23 cellular contexts compared by ENCODE assay signal in the genomic region with DNA sequence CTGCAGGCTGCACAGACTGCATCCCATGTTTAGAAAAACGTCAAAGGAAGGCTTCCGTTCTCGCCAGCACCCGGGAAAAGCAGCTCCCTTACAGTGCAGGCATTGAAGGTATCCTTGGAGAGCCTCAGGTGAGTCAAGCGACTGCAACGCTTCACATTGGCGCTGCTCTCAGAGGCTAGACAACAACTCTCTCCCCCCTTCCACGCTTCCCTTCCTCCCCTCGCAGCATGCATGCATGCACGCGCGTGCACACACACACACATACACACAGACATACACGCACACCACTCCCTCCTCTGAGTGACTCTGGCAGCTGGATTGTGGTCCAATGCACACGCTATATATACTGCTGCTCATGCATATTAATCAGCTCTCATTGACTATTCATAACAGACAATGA.
DNase-seq lines count a peak whose midpoint lies in the region; ATAC-seq and TF ChIP-seq lines count a peak whose summit lies in the region.
"Had no signal": no experiment of that assay in that cellular context is flagged by ENCODE, and none has a peak within 500 bp of the region (broad histone marks: within the 10 kb centered on the region; RNA-seq: fewer than 3 reads in every experiment).

No MANE protein-coding gene starts in this region.

- H3K27me3 Mint-ChIP-seq in WTC11 (ENCODE audit: low read depth): no peaks in the 10 kb centered on the region
- H3K27me3 Mint-ChIP-seq in type B pancreatic cell: no peaks in the 10 kb centered on the region
- H3K27me3 Mint-ChIP-seq in CD4-positive, alpha-beta T cell: peaks cover 14% of the 10 kb centered on the region
- H3K27me3 Mint-ChIP-seq: effector memory CD8-positive, alpha-beta T cell; memory B cell; stimulated activated naive CD8-positive, alpha-beta T cell treated with anti-CD3 and anti-CD28 coated beads, Interleukin-15, amount 100 ng/mL, for 72 hours had no signal

- no peak overlapping the region for H3K27ac ChIP-seq in mammary epithelial cell (ENCODE audit: insufficient read depth, low read depth, low read length)
- H3K27ac ChIP-seq in breast epithelium: no peak overlapping the region
- H3K27ac ChIP-seq in CD4-positive, alpha-beta T cell (ENCODE audit: low read depth, low read length): no peak overlapping the region
- H3K27ac ChIP-seq: C4-2B, parathyroid adenoma had no signal

- dilution Hi-C loops in mammary epithelial cell (cut with HindIII; ENCODE audit: low sequenced_read_pairs): no loop called here

- no peak for TF ChIP-seq POLR2A in breast epithelium (IDR thresholded peaks at IDR 0.05)

- H2AFZ ChIP-seq in mammary epithelial cell (ENCODE audit: low read depth, low read length): peak overlapping the region; percentile 5
- H2AFZ ChIP-seq: parathyroid adenoma had no signal

- no peak overlapping the region for H3K4me3 Mint-ChIP-seq in WTC11
- peak overlapping the region; percentile 70 for H3K4me3 Mint-ChIP-seq in type B pancreatic cell
- no peak overlapping the region for H3K4me3 Mint-ChIP-seq in CD4-positive, alpha-beta T cell
- H3K4me3 Mint-ChIP-seq: effector memory CD8-positive, alpha-beta T cell; memory B cell; naive thymus-derived CD4-positive, alpha-beta T cell; stimulated activated naive CD8-positive, alpha-beta T cell treated with anti-CD3 and anti-CD28 coated beads, Interleukin-15, amount 100 ng/mL, for 72 hours had no signal

- no peaks in the 10 kb centered on the region for H3K9me3 ChIP-seq in mammary epithelial cell (replicated peaks; ENCODE audit: insufficient read depth, low read length)
- no peaks in the 10 kb centered on the region for H3K9me3 ChIP-seq in breast epithelium
- no peaks in the 10 kb centered on the region for H3K9me3 ChIP-seq in CD4-positive, alpha-beta T cell (ENCODE audit: control insufficient read depth, low read length)

- no peaks in the 10 kb centered on the region for H3K36me3 ChIP-seq in mammary epithelial cell (ENCODE audit: insufficient read depth, low read length)
- H3K36me3 ChIP-seq in breast epithelium: no peaks in the 10 kb centered on the region

- H3K36me3 Mint-ChIP-seq in WTC11 (no peaks in the 10 kb centered on the region), type B pancreatic cell (no peaks in the 10 kb centered on the region)
- no peaks in the 10 kb centered on the region for H3K36me3 Mint-ChIP-seq in CD4-positive, alpha-beta T cell (ENCODE audit: low read depth)
- H3K36me3 Mint-ChIP-seq: memory B cell; naive thymus-derived CD4-positive, alpha-beta T cell had no signal

- H3K4me2 ChIP-seq in mammary epithelial cell (ENCODE audit: insufficient read depth, low read depth, low read length): peak overlapping the region; percentile 45

- H3K27ac Mint-ChIP-seq in WTC11 (peak overlapping the region; percentile 33; the same call in 1 of the 2 replicates), type B pancreatic cell (no peak overlapping the region)
- no peak overlapping the region for H3K27ac Mint-ChIP-seq in CD4-positive, alpha-beta T cell
- H3K27ac Mint-ChIP-seq: effector memory CD8-positive, alpha-beta T cell; memory B cell; stimulated activated naive CD8-positive, alpha-beta T cell treated with anti-CD3 and anti-CD28 coated beads, Interleukin-15, amount 100 ng/mL, for 72 hours had no signal

- H3K4me3 ChIP-seq in mammary epithelial cell (replicated peaks in 1 of 3; ENCODE audit: insufficient read depth in 1 of 3, low read depth in 2 of 3, low read length in 3 of 3) (no peak overlapping the region), breast epithelium (no peak overlapping the region)

- BruUV-seq in mammary epithelial cell (replicated peaks; lab: Mats Ljungman, UMichigan): no TSS peak

- POLR2A ChIA-PET in WTC11 (lab: Charles Lee): no interaction called here
- POLR2A ChIA-PET in CD4-positive, alpha-beta T cell (lab: Charles Lee): no interaction called here

- H4K20me1 ChIP-seq in mammary epithelial cell (ENCODE audit: insufficient read depth, low read length): no peaks in the 10 kb centered on the region

- peak; percentile 10 for DNase-seq in mammary epithelial cell
- DNase-seq in breast epithelium (ENCODE audit: low spot score in 2 of 2): no peak
- DNase-seq in WTC11 (ENCODE audit: low spot score): no peak
- DNase-seq in islet precursor cell: peak; percentile 61
- no peak for DNase-seq in type B pancreatic cell (ENCODE audit: extremely low spot score, unreplicated experiment)
- DNase-seq in C1 segment of cervical spinal cord (lab: John Stamatoyannopoulos, UW): no peak
- DNase-seq in globus pallidus (ENCODE audit: low spot score): no peak
- DNase-seq in CD4-positive, alpha-beta T cell: no peak
- DNase-seq: activated gamma-delta T cell; amniotic stem cell; DMS53; effector memory CD8-positive, alpha-beta T cell; naive thymus-derived CD4-positive, alpha-beta T cell; NCI-H1105; NCI-H2081; NCI-H524; SHP77 treated with DMSO at 0.1 percent for 48 hours; small intestine; stimulated activated CD4-positive, alpha-beta T cell treated with anti-CD3 and anti-CD28 coated beads, Interleukin-4, amount 100 ng/mL, for 1 hour; stimulated activated naive CD8-positive, alpha-beta T cell treated with anti-CD3 and anti-CD28 coated beads, Interleukin-15, amount 100 ng/mL, for 72 hours had no signal

- no peaks in the 10 kb centered on the region for H3K9me3 Mint-ChIP-seq in WTC11
- no peaks in the 10 kb centered on the region for H3K9me3 Mint-ChIP-seq in type B pancreatic cell
- H3K9me3 Mint-ChIP-seq in CD4-positive, alpha-beta T cell: no peaks in the 10 kb centered on the region
- H3K9me3 Mint-ChIP-seq: effector memory CD8-positive, alpha-beta T cell; memory B cell; naive thymus-derived CD4-positive, alpha-beta T cell; stimulated activated naive CD8-positive, alpha-beta T cell treated with anti-CD3 and anti-CD28 coated beads, Interleukin-15, amount 100 ng/mL, for 72 hours had no signal

- in situ Hi-C loops in mammary epithelial cell (cut with MboI; ENCODE audit: low sequenced_read_pairs in 2 of 2): loop anchor here in 1 of 2 donors (10.0 kb wide), 1 partner anchor 339 kb away; no protein-coding TSS in a partner anchor

- 15% methylated on average over 13 of the region's 14 CpGs for WGBS in mammary epithelial cell (ENCODE audit: low coverage, missing lambda C conversion rate)

- H3K9ac ChIP-seq in mammary epithelial cell (ENCODE audit: insufficient read depth, low read length): no peak overlapping the region
- H3K9ac ChIP-seq: parathyroid adenoma had no signal

- no peaks in the 10 kb centered on the region for H3K27me3 ChIP-seq in mammary epithelial cell (ENCODE audit: insufficient read depth, low read length)
- H3K27me3 ChIP-seq in breast epithelium: no peaks in the 10 kb centered on the region
- no peaks in the 10 kb centered on the region for H3K27me3 ChIP-seq in CD4-positive, alpha-beta T cell (ENCODE audit: control insufficient read depth, insufficient read depth, low read length)

- no peaks in the 10 kb centered on the region for H3K79me2 ChIP-seq in mammary epithelial cell (ENCODE audit: insufficient read depth, low read length)
- H3K79me2 ChIP-seq: parathyroid adenoma had no signal

- H3K4me1 Mint-ChIP-seq in WTC11 (peaks cover 21% of the 10 kb centered on the region), type B pancreatic cell (ENCODE audit: unreplicated experiment) (peaks cover 48% of the 10 kb centered on the region)
- H3K4me1 Mint-ChIP-seq in CD4-positive, alpha-beta T cell (ENCODE audit: low read depth): no peaks in the 10 kb centered on the region
- H3K4me1 Mint-ChIP-seq: memory B cell; naive thymus-derived CD4-positive, alpha-beta T cell; stimulated activated naive CD8-positive, alpha-beta T cell treated with anti-CD3 and anti-CD28 coated beads, Interleukin-15, amount 100 ng/mL, for 72 hours had no signal

- no peak for TF ChIP-seq CTCF in mammary epithelial cell (conservative IDR thresholded peaks at IDR 0.05 in 1 of 2, IDR thresholded peaks at IDR 0.05 in 1 of 2; ENCODE audit: extremely low read depth in 1 of 2, insufficient read depth in 1 of 2, low read depth in 1 of 2, low read length in 2 of 2)
- TF ChIP-seq CTCF in breast epithelium (IDR thresholded peaks at IDR 0.05): no peak
- TF ChIP-seq CTCF in WTC11 (IDR thresholded peaks at IDR 0.05): no peak
- TF ChIP-seq CTCF in type B pancreatic cell (conservative IDR thresholded peaks at IDR 0.05): no peak
- TF ChIP-seq CTCF in CD4-positive, alpha-beta T cell (IDR thresholded peaks at IDR 0.05): no peak

- ATAC-seq in WTC11: 0 out of 2 replicates have a peak, but pooled peaks have one; percentile 32
- ATAC-seq in CD4-positive, alpha-beta T cell (ENCODE audit: poor library complexity): no peak
- ATAC-seq: effector memory CD8-positive, alpha-beta T cell; naive thymus-derived CD4-positive, alpha-beta T cell; stimulated activated naive CD8-positive, alpha-beta T cell treated with anti-CD3 and anti-CD28 coated beads, Interleukin-15, amount 100 ng/mL, for 72 hours had no signal

- H3K4me1 ChIP-seq in mammary epithelial cell (ENCODE audit: insufficient read depth, low read length) (no peaks in the 10 kb centered on the region), breast epithelium (peaks cover 0 to 7% of the 10 kb centered on the region in 2 donors)
- H3K4me1 ChIP-seq: parathyroid adenoma had no signal

- CTCF ChIA-PET in mammary epithelial cell (lab: Charles Lee; ENCODE audit: low non-redundant PET) (no interaction called here), WTC11 (lab: Charles Lee) (interaction anchor here (1.1 kb wide), 1 partner anchor 10 kb away, joined by 3 read pairs; no protein-coding TSS in a partner anchor)
- CTCF ChIA-PET in CD4-positive, alpha-beta T cell (lab: Charles Lee): no interaction called here

- intact Hi-C loops in mammary epithelial cell (cut with micrococcal nuclease) (no loop called here), breast epithelium (cut with DNase I; ENCODE audit: low total_unique reads) (no loop called here)
- intact Hi-C loops in CD4-positive, alpha-beta T cell (cut with DNase I, micrococcal nuclease): loop anchor here in 1 of 2 experiments (5.0 kb wide), 1 partner anchor 331 kb away; no protein-coding TSS in a partner anchor

TF ChIP-seq in WTC11, 78 proteins besides CTCF, POLR2A, EP300 and RAD21 (continues in another document):
- TF ChIP-seq RELA (CRISPR knock-in tag; IDR thresholded peaks at IDR 0.05; ENCODE audit: borderline replicate concordance) (no peak), NFE2L1 (CRISPR knock-in tag; IDR thresholded peaks at IDR 0.05) (no peak), CBFB (CRISPR knock-in tag; IDR thresholded peaks at IDR 0.05; ENCODE audit: low read depth) (no peak), ZNF138 (CRISPR knock-in tag; conservative IDR thresholded peaks at IDR 0.05) (no peak)

Comparison
In these comparisons a context has a peak if more than half of its experiments do, and no peak if none do; other contexts are left out.
1. DNase-seq: peak in mammary epithelial cell (single experiment) and islet precursor cell (single experiment); none in breast epithelium (0 of 2), WTC11 (single experiment), type B pancreatic cell (single experiment), C1 segment of cervical spinal cord (0 of 14), globus pallidus (single experiment) and CD4-positive, alpha-beta T cell (0 of 10).